Comparison of ENCODE assay signal across 8 cellular contexts in genomic region chr9:35072461-35073275, GRCh38. TPM values are rescaled to one million over a fixed set of nuclear protein-coding genes. Genes with fewer than 3 reads are reported as not detected.
DNase-seq lines count a peak whose midpoint lies in the region; ATAC-seq and TF ChIP-seq lines count a peak whose summit lies in the region.

VCP (minus strand) TSS chr9:35072625; CDS start chr9:35072353, 272 bp downstream.

- intact Hi-C loops in natural killer cell (cut with micrococcal nuclease): loop anchor here (1.0 to 2.0 kb wide), 5 partner anchors 24 to 532 kb away; partner anchors contain the start of genes ATOSB, DNAJB5, PIGO and STOML2

- H3K36me3 ChIP-seq in H7 (replicated peaks; ENCODE audit: control insufficient read depth, insufficient read depth, low read length): peaks cover 40% of the 10 kb centered on the region

- no peaks in the 10 kb centered on the region for H3K27me3 ChIP-seq in H7 (ENCODE audit: control insufficient read depth, insufficient read depth, low read length)

- DNase-seq in ELF-1 (ENCODE audit: low read depth, low spot score) (peak; percentile 100), H7 (peak; percentile 99), M059J (ENCODE audit: low read depth) (peak; percentile 99), SHP77 (lab: John Stamatoyannopoulos, UW) (peak; percentile 90 to 94), fibroblast of peridontal ligament (ENCODE audit: extremely low read depth) (peak; percentile 100), natural killer cell (peak; percentile 95)
- peak; percentile 96 for DNase-seq in activated effector memory CD4-positive, alpha-beta T cell treated with Interleukin-2 at 50 U/mL for 16 hours
- peak; percentile 96 for DNase-seq in stimulated activated naive CD8-positive, alpha-beta T cell treated with anti-CD3 and anti-CD28 coated beads, Interleukin-15, Interleukin-2, amounts not matched to agents 100 U/mL and 50 U/mL, for 24 hours

- H3K4me3 ChIP-seq in H7 (ENCODE audit: insufficient read depth, low read depth, low read length): peak within 1 kb of the TSS; percentile 97

- H3K4me3 Mint-ChIP-seq in natural killer cell: peak within 1 kb of the TSS; percentile 88

- H3K27me3 Mint-ChIP-seq in natural killer cell (ENCODE audit: low read depth in 2 of 2): no peaks in the 10 kb centered on the region

- ATAC-seq in natural killer cell: peak; percentile 84 to 94 (median 86)
- peak; percentile 90 for ATAC-seq in stimulated activated naive CD8-positive, alpha-beta T cell treated with anti-CD3 and anti-CD28 coated beads, Interleukin-15, Interleukin-2, amounts not matched to agents 100 U/mL and 50 U/mL, for 24 hours

- no peaks in the 10 kb centered on the region for H3K9me3 Mint-ChIP-seq in natural killer cell

- TF ChIP-seq CTCF in natural killer cell (IDR thresholded peaks at IDR 0.05): no peak

- peak within 1 kb of the TSS; percentile 88 to 94 for H3K27ac Mint-ChIP-seq in natural killer cell

- no peaks in the 10 kb centered on the region for H3K36me3 Mint-ChIP-seq in natural killer cell

- peaks cover 45 to 50% of the 10 kb centered on the region in 2 donors for H3K4me1 Mint-ChIP-seq in natural killer cell

RNA-seq across cellular contexts. Expression of gene VCP, which starts in this region (rescaled TPM):
- 509 and 709 TPM in 2 replicates for total RNA-seq in H7 (2014; rRNA removed; shearing (Covaris generic))
- total RNA-seq in M059J (2014; rRNA removed; shearing (Covaris generic)): 269 and 438 TPM in 2 replicates
- 100 to 1,000 TPM; 303 to 338 (median 322) TPM for total RNA-seq in natural killer cell

Comparison
In these comparisons a context has a peak if more than half of its experiments do, and no peak if none do; other contexts are left out.
1. Peak in every context shown above with its lines: DNase-seq, ATAC-seq and H3K4me3 ChIP-seq.